In genomic region chr20:21102691-21103311, GRCh38 we compare ENCODE assay signal across 8 cellular contexts. TPM values are rescaled to one million over a fixed set of nuclear protein-coding genes. Genes with fewer than 3 reads are reported as not detected.
A peak's percentile ranks its signal among the peaks of the same experiment; 100 is the strongest.
DNase-seq lines count a peak whose midpoint lies in the region; ATAC-seq lines count a peak whose summit lies in the region.

No MANE protein-coding gene starts in this region.

- peaks cover 18 to 66% (median 46%) of the 10 kb centered on the region in 4 donors for H3K4me1 Mint-ChIP-seq in CD4-positive, alpha-beta memory T cell

- no peak overlapping the region for H3K27ac ChIP-seq in CD4-positive, alpha-beta memory T cell (ENCODE audit: low read depth, low read length)
- no peak overlapping the region for H3K27ac ChIP-seq in rectal smooth muscle tissue (ENCODE audit: low read depth, low read length)

- no peaks in the 10 kb centered on the region for H3K9me3 ChIP-seq in CD4-positive, alpha-beta memory T cell (ENCODE audit: control insufficient read depth in 1 of 2, low read length in 2 of 2)

- H3K36me3 ChIP-seq in CD4-positive, alpha-beta memory T cell (ENCODE audit: insufficient read depth, low read length), result no peaks in the 10 kb centered on the region
- H3K36me3 ChIP-seq in rectal smooth muscle tissue (ENCODE audit: control insufficient read depth, insufficient read depth, low read length), result no peaks in the 10 kb centered on the region

- H3K4me3 ChIP-seq in CD4-positive, alpha-beta memory T cell (ENCODE audit: low read length in 2 of 2), result peak overlapping the region in 1 of 2 donors; percentile 44
- peak overlapping the region; percentile 55 for H3K4me3 ChIP-seq in rectal smooth muscle tissue (ENCODE audit: low read length)

- peak; percentile 53 to 76 (median 59) for DNase-seq in CD4-positive, alpha-beta memory T cell
- DNase-seq in activated CD8-positive, alpha-beta memory T cell treated with anti-CD3 and anti-CD28 coated beads, Interleukin-2, amount 50 U/mL, for 4 hours, result peak; percentile 28
- DNase-seq in hippocampal formation (lab: John Stamatoyannopoulos, UW) (peak; percentile 64 to 73), GF-D8 (lab: John Stamatoyannopoulos, UW) (no peak), COLO829 (ENCODE audit: low spot score) (no peak), DMS79 treated with DMSO at 0.1 percent for 48 hours (lab: John Stamatoyannopoulos, UW) (no peak)

- peaks cover 67% of the 10 kb centered on the region for H3K27me3 ChIP-seq in CD4-positive, alpha-beta memory T cell (ENCODE audit: insufficient read depth, low read length)
- H3K27me3 ChIP-seq in rectal smooth muscle tissue (ENCODE audit: control insufficient read depth, insufficient read depth, low read length), result peaks cover 65% of the 10 kb centered on the region

- H3K9ac ChIP-seq in rectal smooth muscle tissue (ENCODE audit: low read length), result no peak overlapping the region

- peaks cover 54 to 62% of the 10 kb centered on the region in 2 donors for H3K27me3 Mint-ChIP-seq in CD4-positive, alpha-beta memory T cell

- CTCF ChIA-PET in CD4-positive, alpha-beta memory T cell (lab: Charles Lee; ENCODE audit: partially characterized antibody), result no interaction called here

- peak overlapping the region; percentile 76 to 86 (median 83) for H3K4me3 Mint-ChIP-seq in CD4-positive, alpha-beta memory T cell

- H3K36me3 Mint-ChIP-seq in CD4-positive, alpha-beta memory T cell, result peaks cover 0 to 11% of the 10 kb centered on the region in 2 donors

- peaks cover 52% of the 10 kb centered on the region for H3K4me1 ChIP-seq in CD4-positive, alpha-beta memory T cell (ENCODE audit: insufficient read depth, low read length)
- H3K4me1 ChIP-seq in rectal smooth muscle tissue (ENCODE audit: control insufficient read depth, insufficient read depth, low read length), result peaks cover 2% of the 10 kb centered on the region

- ATAC-seq in HG02678 (IDR thresholded peaks at IDR 0.05; ENCODE audit: unreplicated experiment), result peak; percentile 43

- intact Hi-C loops in CD4-positive, alpha-beta memory T cell (cut with micrococcal nuclease), result loop anchor here (1.0 to 10.0 kb wide), 3 partner anchors 22 to 410 kb away; partner anchors contain the start of genes NKX2-2 and NKX2-4

- POLR2A ChIA-PET in CD4-positive, alpha-beta memory T cell (lab: Charles Lee; ENCODE audit: partially characterized antibody), result interaction anchor here (0.7 to 3.9 kb wide), 6 partner anchors 13 to 1085 kb away, joined by 3 to 29 read pairs (median 3); partner anchors contain the start of gene KIZ

- peaks cover 0 to 10% (median 0%) of the 10 kb centered on the region in 8 donors for H3K9me3 Mint-ChIP-seq in CD4-positive, alpha-beta memory T cell

- peak overlapping the region in 3 of 7 donors; percentile 15 to 73 (median 41) for H3K27ac Mint-ChIP-seq in CD4-positive, alpha-beta memory T cell

RNA-seq across cellular contexts. Expression of gene LINC00237, which starts 3.4 kb away (rescaled TPM):
- not detected for total RNA-seq in CD4-positive, alpha-beta memory T cell
- not detected for polyA plus RNA-seq in CD4-positive, alpha-beta memory T cell

RNA-seq across cellular contexts. Expression of gene KIZ, which starts 23.1 kb away (rescaled TPM):
- total RNA-seq in CD4-positive, alpha-beta memory T cell, result 10 to 100 TPM; 33.7 to 46.3 TPM
- polyA plus RNA-seq in CD4-positive, alpha-beta memory T cell, result 10 to 100 TPM; 15.9 to 17.0 TPM

Comparison
In these comparisons a context has a peak if more than half of its experiments do, and no peak if none do; other contexts are left out.
1. DNase-seq: peak in CD4-positive, alpha-beta memory T cell (5 of 5), activated CD8-positive, alpha-beta memory T cell treated with anti-CD3 and anti-CD28 coated beads, Interleukin-2, amount 50 U/mL, for 4 hours (single experiment) and hippocampal formation (2 of 2); none in GF-D8 (single experiment), COLO829 (single experiment) and DMS79 treated with DMSO at 0.1 percent for 48 hours (single experiment).